12 cellular contexts compared by ENCODE assay signal in genomic region chr3:64152100-64152499, GRCh38.
DNase-seq lines count a peak whose midpoint lies in the region; ATAC-seq, FAIRE-seq and TF ChIP-seq lines count a peak whose summit lies in the region.
"Had no signal": no experiment of that assay in that cellular context is flagged by ENCODE, and none has a peak within 500 bp of the region (broad histone marks: within the 10 kb centered on the region; RNA-seq: fewer than 3 reads in every experiment).

No MANE protein-coding gene starts in this region.

- peaks cover 2% of the 10 kb centered on the region; the same call in 1 of the 2 replicates for H3K27me3 Mint-ChIP-seq in HFFc6 (ENCODE audit: insufficient read depth)
- H3K27me3 Mint-ChIP-seq: naive B cell had no signal

- H3K9me3 Mint-ChIP-seq in HFFc6, result peaks cover 18% of the 10 kb centered on the region
- H3K9me3 Mint-ChIP-seq: activated T-helper 1 cell treated with anti-CD3 and anti-CD28 coated beads, Interleukin-12 subunit alpha, Interleukin-12 subunit beta, Interleukin-2, Interleukin-4 antibody, amounts not matched to agents 30 ng/mL and 10 ng/mL and 1 ng/mL, durations not matched to agents 14 hours and 24 hours and 36 hours had no signal

- intact Hi-C loops in body of pancreas (cut with DNase I) (no loop called here), right cardiac atrium (cut with DNase I) (no loop called here), stomach (cut with DNase I; ENCODE audit: low total_unique reads) (no loop called here), kidney (cut with DNase I) (no loop called here)

- peak overlapping the region; percentile 39 for H3K4me3 Mint-ChIP-seq in HFFc6
- H3K4me3 Mint-ChIP-seq: activated T-helper 1 cell treated with anti-CD3 and anti-CD28 coated beads, Interleukin-12 subunit alpha, Interleukin-12 subunit beta, Interleukin-2, Interleukin-4 antibody, amounts not matched to agents 30 ng/mL and 10 ng/mL and 1 ng/mL, durations not matched to agents 14 hours and 24 hours and 36 hours; naive B cell had no signal

- peaks cover 39% of the 10 kb centered on the region for H3K4me1 Mint-ChIP-seq in HFFc6 (ENCODE audit: low read depth)
- H3K4me1 Mint-ChIP-seq: naive B cell had no signal

- H3K9me3 ChIP-seq in body of pancreas (no peaks in the 10 kb centered on the region), right cardiac atrium (ENCODE audit: control insufficient read depth, low read length) (no peaks in the 10 kb centered on the region), stomach (no peaks in the 10 kb centered on the region), kidney (ENCODE audit: control insufficient read depth in 1 of 2, low read length in 2 of 2) (no peaks in the 10 kb centered on the region)

- H3K27me3 ChIP-seq in body of pancreas (no peaks in the 10 kb centered on the region), right cardiac atrium (ENCODE audit: control insufficient read depth, insufficient read depth) (no peaks in the 10 kb centered on the region), stomach (no peaks in the 10 kb centered on the region)

- H3K4me3 ChIP-seq in body of pancreas, result no peak overlapping the region
- no peak overlapping the region for H3K4me3 ChIP-seq in right cardiac atrium (ENCODE audit: low read length)
- no peak overlapping the region for H3K4me3 ChIP-seq in stomach
- H3K4me3 ChIP-seq in kidney (ENCODE audit: low read length in 2 of 2), result no peak overlapping the region

- H3K4me1 ChIP-seq in body of pancreas, result peaks cover 14% of the 10 kb centered on the region
- H3K4me1 ChIP-seq in right cardiac atrium (ENCODE audit: control insufficient read depth, insufficient read depth, low read length), result peaks cover 15% of the 10 kb centered on the region
- peaks cover 24 to 46% (median 29%) of the 10 kb centered on the region in 4 donors for H3K4me1 ChIP-seq in stomach
- peaks cover 5 to 14% of the 10 kb centered on the region in 2 donors for H3K4me1 ChIP-seq in kidney (ENCODE audit: control insufficient read depth in 1 of 2, insufficient read depth in 1 of 2, low read depth in 1 of 2, low read length in 2 of 2)

- TF ChIP-seq CTCF in HFFc6 (IDR thresholded peaks at IDR 0.05), result no peak
- TF ChIP-seq CTCF in body of pancreas (IDR thresholded peaks at IDR 0.05), result no peak
- no peak for TF ChIP-seq CTCF in stomach (IDR thresholded peaks at IDR 0.05)
- TF ChIP-seq CTCF in kidney (IDR thresholded peaks at IDR 0.05; ENCODE audit: borderline replicate concordance, extremely low read depth, insufficient read depth), result no peak
- no peak for TF ChIP-seq CTCF in GM20000 (IDR thresholded peaks at IDR 0.05; ENCODE audit: extremely low read depth, missing control alignments)

- peaks cover 64% of the 10 kb centered on the region for H3K36me3 Mint-ChIP-seq in HFFc6 (ENCODE audit: low read depth)
- H3K36me3 Mint-ChIP-seq: naive B cell had no signal

- H3K27ac Mint-ChIP-seq in HFFc6, result peak overlapping the region; percentile 97
- H3K27ac Mint-ChIP-seq: activated T-helper 1 cell treated with anti-CD3 and anti-CD28 coated beads, Interleukin-12 subunit alpha, Interleukin-12 subunit beta, Interleukin-2, Interleukin-4 antibody, amounts not matched to agents 30 ng/mL and 10 ng/mL and 1 ng/mL, durations not matched to agents 14 hours and 24 hours and 36 hours; naive B cell had no signal

- H3K36me3 ChIP-seq in body of pancreas (replicated peaks in 1 of 2; ENCODE audit: insufficient read depth in 1 of 2, low read depth in 2 of 2) (no peaks in the 10 kb centered on the region), stomach (peaks cover 5 to 35% (median 33%) of the 10 kb centered on the region in 4 donors), kidney (ENCODE audit: control insufficient read depth in 1 of 2, insufficient read depth in 2 of 2, low read length in 2 of 2) (peaks cover 6 to 53% of the 10 kb centered on the region in 2 donors)

- ATAC-seq in body of pancreas (peak; percentile 33), right cardiac atrium (no peak)

- no peak for TF ChIP-seq EP300 in stomach (IDR thresholded peaks at IDR 0.05)

- no peak overlapping the region for H3K9ac ChIP-seq in kidney (ENCODE audit: low read length in 2 of 2)

- H3K27ac ChIP-seq in body of pancreas (no peak overlapping the region), right cardiac atrium (ENCODE audit: low read length) (peak overlapping the region; percentile 61), stomach (peak overlapping the region in 4 of 5 donors; percentile 78 to 84 (median 82)), kidney (ENCODE audit: low read depth in 2 of 2, low read length in 2 of 2) (no peak overlapping the region)

- FAIRE-seq in urothelium cell line (lab: Jason Lieb, UNC), result no peak
- FAIRE-seq in kidney (lab: Jason Lieb, UNC), result no peak
- FAIRE-seq: D721Med had no signal

- 79 to 85% methylated on average over 2 of the region's 2 CpGs for WGBS in body of pancreas, 2 donors
- WGBS in right cardiac atrium, result 64% methylated on average over 2 of the region's 2 CpGs
- 56 to 66% (median 61%) methylated on average over 2 of the region's 2 CpGs for WGBS in stomach, 5 donors

- DNase-seq in HFFc6 (peak; percentile 70), body of pancreas (peak in 3 of 4 donors; percentile 27 to 57 (median 42)), right cardiac atrium (peak in 1 of 3 donors; percentile 22), stomach (no peak), urothelium cell line (ENCODE audit: low spot score) (no peak), kidney (no peak), iPS-NIHi11 (ENCODE audit: low spot score) (no peak), GM20000 (ENCODE audit: low spot score) (no peak)
- DNase-seq: activated CD4-positive, CD25-positive, alpha-beta regulatory T cell; naive B cell had no signal

- TF ChIP-seq POLR2A in body of pancreas (IDR thresholded peaks at IDR 0.05), result no peak
- no peak for TF ChIP-seq POLR2A in stomach (IDR thresholded peaks at IDR 0.05)

Comparison
In these comparisons a context has a peak if more than half of its experiments do, and no peak if none do; other contexts are left out.
1. DNase-seq: peak in HFFc6 (single experiment) and body of pancreas (3 of 4); none in stomach (single experiment), urothelium cell line (single experiment), kidney (single experiment), iPS-NIHi11 (single experiment) and GM20000 (single experiment).
2. H3K27ac ChIP-seq: peak in right cardiac atrium (single experiment) and stomach (4 of 5); none in body of pancreas (0 of 4) and kidney (0 of 2).